ENCODE assay signal across 11 cellular contexts in genomic region chr18:6741290-6741689, GRCh38. TPM values are rescaled to one million over a fixed set of nuclear protein-coding genes. Genes with fewer than 3 reads are reported as not detected.
DNase-seq lines count a peak whose midpoint lies in the region; ATAC-seq, FAIRE-seq and TF ChIP-seq lines count a peak whose summit lies in the region.
"Had no signal": no experiment of that assay in that cellular context is flagged by ENCODE, and none has a peak within 500 bp of the region (broad histone marks: within the 10 kb centered on the region; RNA-seq: fewer than 3 reads in every experiment).

No MANE protein-coding gene starts in this region.

- no peaks in the 10 kb centered on the region for H3K9me3 ChIP-seq in aorta (ENCODE audit: control insufficient read depth, low read length)

- H2BK5ac ChIP-seq in mesendoderm (ENCODE audit: low read length), result no peak overlapping the region

- H3K27ac ChIP-seq in mesendoderm (ENCODE audit: low read depth, low read length) (peak overlapping the region; percentile 37), aorta (ENCODE audit: low read depth in 1 of 2, low read length in 2 of 2) (no peak overlapping the region)

- FAIRE-seq in endometrium (lab: Jason Lieb, UNC), result peak; percentile 99
- FAIRE-seq: A204.1 had no signal

- no peak overlapping the region for H3K23ac ChIP-seq in mesendoderm (ENCODE audit: low read length)

- H3K4me1 ChIP-seq in mesendoderm (ENCODE audit: control insufficient read depth, low read depth, low read length), result peaks cover 7% of the 10 kb centered on the region
- no peaks in the 10 kb centered on the region for H3K4me1 ChIP-seq in aorta (ENCODE audit: control insufficient read depth in 1 of 2, insufficient read depth in 2 of 2, low read length in 2 of 2)

- H3K4ac ChIP-seq in mesendoderm (ENCODE audit: low read depth, low read length), result peak overlapping the region; percentile 46

- H3K9ac ChIP-seq in mesendoderm (ENCODE audit: low read length), result no peak overlapping the region

- peak; percentile 9 for DNase-seq in NCI-H82 (lab: John Stamatoyannopoulos, UW)
- DNase-seq in NCI-H82 treated with DMSO at 0.1 percent for 48 hours (lab: John Stamatoyannopoulos, UW; ENCODE audit: unreplicated experiment), result no peak
- peak; percentile 86 for DNase-seq in mesendoderm
- DNase-seq in aorta, result peak in 1 of 2 donors; percentile 49
- no peak for DNase-seq in erythroblast (lab: John Stamatoyannopoulos, UW)
- DNase-seq: NCI-H510A; stimulated activated CD4-positive, alpha-beta T cell treated with anti-CD3 and anti-CD28 coated beads, Interleukin-4, amount 100 ng/mL, for 24 hours had no signal

- no peaks in the 10 kb centered on the region for H3K79me2 ChIP-seq in mesendoderm (ENCODE audit: control insufficient read depth, insufficient read depth, low read length)

- no peak overlapping the region for H2BK120ac ChIP-seq in mesendoderm (ENCODE audit: low read depth, low read length)

- H3K79me1 ChIP-seq in mesendoderm (ENCODE audit: low read length), result peaks cover 3% of the 10 kb centered on the region

- TF ChIP-seq POLR2A in erythroblast (IDR thresholded peaks at IDR 0.05; ENCODE audit: low read length), result no peak

- WGBS in mesendoderm (ENCODE audit: extremely low coverage, insufficient coverage, low lambda C conversion rate), result no CpG with 5 or more reads among the region's 3 CpGs
- WGBS in aorta, 2 donors, result 18 to 25% methylated on average over 3 of the region's 3 CpGs

- H4K8ac ChIP-seq in mesendoderm (ENCODE audit: low read depth, low read length), result no peak overlapping the region

- no peaks in the 10 kb centered on the region for H3K27me3 ChIP-seq in mesendoderm (ENCODE audit: insufficient read depth, low read length, poor library complexity)
- H3K27me3 ChIP-seq in aorta (ENCODE audit: control insufficient read depth in 1 of 2, insufficient read depth in 2 of 2, low read length in 1 of 2), result no peaks in the 10 kb centered on the region

- no peak overlapping the region for H3K4me3 ChIP-seq in mesendoderm (ENCODE audit: low read length)
- no peak overlapping the region for H3K4me3 ChIP-seq in aorta (ENCODE audit: low read length in 2 of 2)

- ATAC-seq in aorta (ENCODE audit: low FRiP score) (peak; percentile 87), GM18873 (IDR thresholded peaks at IDR 0.05; ENCODE audit: low FRiP score, unreplicated experiment) (no peak), HG03139 (IDR thresholded peaks at IDR 0.05; ENCODE audit: unreplicated experiment) (no peak)

- peak overlapping the region; percentile 19 for H2BK15ac ChIP-seq in mesendoderm (replicated peaks; ENCODE audit: low read depth)

- H3K4me2 ChIP-seq in mesendoderm (ENCODE audit: low read length), result no peak overlapping the region

- H4K5ac ChIP-seq in mesendoderm (ENCODE audit: low read length), result no peak overlapping the region

- H3K56ac ChIP-seq in mesendoderm (ENCODE audit: low read length), result peak overlapping the region; percentile 37

- H3K36me3 ChIP-seq in mesendoderm (ENCODE audit: control insufficient read depth, insufficient read depth, low read length), result no peaks in the 10 kb centered on the region
- H3K36me3 ChIP-seq in aorta (ENCODE audit: control insufficient read depth in 1 of 2, insufficient read depth in 2 of 2, low read length in 1 of 2), result no peaks in the 10 kb centered on the region

- H3K18ac ChIP-seq in mesendoderm (ENCODE audit: low read length), result peak overlapping the region; percentile 85

- intact Hi-C loops in aorta (cut with DNase I), result no loop called here

- no peak overlapping the region for H2AK5ac ChIP-seq in mesendoderm (ENCODE audit: low read length)

RNA-seq across cellular contexts. Expression of gene ARHGAP28, which starts 11.8 kb away (rescaled TPM):
- 10.2 TPM for polyA plus RNA-seq in mesendoderm (2013, experiment 1 of 2)
- polyA plus RNA-seq in mesendoderm (2013, experiment 2 of 2), result 10.4 TPM
- total RNA-seq in aorta, result 1 to 10 TPM; 3.5 to 8.6 TPM
- 1 to 10 TPM in 1 of 2 donors, under 1 TPM in 1; 0.05 to 2.5 TPM for polyA plus RNA-seq in aorta

Comparison
In these comparisons a context has a peak if more than half of its experiments do, and no peak if none do; other contexts are left out.
1. DNase-seq: peak in NCI-H82 (single experiment) and mesendoderm (single experiment); none in NCI-H82 treated with DMSO at 0.1 percent for 48 hours (single experiment) and erythroblast (0 of 2).